In the genomic region with DNA sequence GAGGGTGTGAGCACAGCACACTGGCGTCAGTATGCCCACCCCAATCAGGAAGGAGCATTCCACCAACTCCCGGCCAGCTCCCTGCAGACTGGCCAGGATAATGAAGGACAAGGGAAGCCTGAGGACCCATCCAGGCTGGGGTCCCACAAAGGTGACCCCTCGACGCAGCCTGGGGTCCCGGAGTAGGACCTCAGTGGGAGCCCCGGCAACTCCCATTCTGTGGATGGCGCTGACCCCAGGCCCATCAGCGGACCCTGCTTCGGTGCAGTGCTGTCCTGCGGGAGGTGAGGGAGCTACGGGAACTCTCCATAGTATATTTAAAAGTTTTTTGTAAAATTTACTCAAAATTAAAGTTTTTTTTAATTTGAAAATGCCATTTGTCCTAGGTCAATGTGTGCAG, we compare ENCODE assay signal across 23 cellular contexts.
"Had no signal": no experiment of that assay in that cellular context is flagged by ENCODE, and none has a peak within 500 bp of the region (broad histone marks: within the 10 kb centered on the region; RNA-seq: fewer than 3 reads in every experiment).

No MANE protein-coding gene starts in this region.

- H3K36me3 ChIP-seq: breast epithelium, MG63, WERI-Rb-1 had no signal

- H3K27me3 Mint-ChIP-seq: activated CD4-positive, alpha-beta T cell treated with anti-CD3 and anti-CD28 coated beads for 36 hours; activated naive CD4-positive, alpha-beta T cell treated with anti-CD3 and anti-CD28 coated beads, Interleukin-2, amount 50 U/mL, for 24 hours had no signal

- H3K9me3 Mint-ChIP-seq: activated naive CD4-positive, alpha-beta T cell treated with anti-CD3 and anti-CD28 coated beads, Interleukin-2, amount 50 U/mL, for 24 hours had no signal

- H3K9me3 ChIP-seq: breast epithelium, MG63 had no signal

- H3K27me3 ChIP-seq: MG63 had no signal

- H3K36me3 Mint-ChIP-seq: activated naive CD4-positive, alpha-beta T cell treated with anti-CD3 and anti-CD28 coated beads, Interleukin-2, amount 50 U/mL, for 24 hours had no signal

- ATAC-seq: activated CD4-positive, alpha-beta T cell treated with anti-CD3 and anti-CD28 coated beads for 36 hours; activated CD8-positive, alpha-beta T cell treated with anti-CD3 and anti-CD28 coated beads, Interleukin-2, amount 10 ng/mL, durations not matched to agents 7 days and 5 days; PC-3 had no signal

- H3K27ac ChIP-seq: KMS-11, WERI-Rb-1 had no signal

- H3K4me3 ChIP-seq: MG63 had no signal

- H3K27ac Mint-ChIP-seq: activated CD8-positive, alpha-beta T cell treated with anti-CD3 and anti-CD28 coated beads, Interleukin-2, amount 10 ng/mL, durations not matched to agents 7 days and 5 days; activated naive CD4-positive, alpha-beta T cell treated with anti-CD3 and anti-CD28 coated beads, Interleukin-2, amount 50 U/mL, for 24 hours had no signal

- H3K4me3 Mint-ChIP-seq: activated CD4-positive, alpha-beta T cell treated with anti-CD3 and anti-CD28 coated beads for 36 hours; activated CD8-positive, alpha-beta T cell treated with anti-CD3 and anti-CD28 coated beads, Interleukin-2, amount 10 ng/mL, durations not matched to agents 7 days and 5 days had no signal

- DNase-seq: activated CD4-positive, alpha-beta T cell treated with anti-CD3 and anti-CD28 coated beads for 36 hours; activated CD8-positive, alpha-beta memory T cell treated with anti-CD3 and anti-CD28 coated beads, Interleukin-2, amount 50 U/mL, for 48 hours; activated CD8-positive, alpha-beta T cell treated with anti-CD3 and anti-CD28 coated beads, Interleukin-2, amount 10 ng/mL, durations not matched to agents 7 days and 5 days; activated T-cell treated with anti-CD3 and anti-CD28 coated beads, Interleukin-2, amount 50 U/mL, for 1 hour; aorta; central memory CD4-positive, alpha-beta T cell; MG63; MV-4-11; NCI-H1092 treated with DMSO at 0.1 percent for 48 hours; NCI-H1417 treated with DMSO at 0.1 percent for 48 hours; NCI-H1694; NCI-H2029; NCI-H2107; NCI-H2171 treated with DMSO at 0.1 percent for 48 hours; NCI-H226; NCI-H510A treated with DMSO at 0.1 percent for 48 hours; NCI-H69; PC-3; SIG-M5; WERI-Rb-1 had no signal
